10 cellular contexts compared by ENCODE assay signal in genomic region chr4:36303430-36304137, GRCh38. TPM values are rescaled to one million over a fixed set of nuclear protein-coding genes. Genes with fewer than 3 reads are reported as not detected.
DNase-seq lines count a peak whose midpoint lies in the region; ATAC-seq and TF ChIP-seq lines count a peak whose summit lies in the region.
"Had no signal": no experiment of that assay in that cellular context is flagged by ENCODE, and none has a peak within 500 bp of the region (broad histone marks: within the 10 kb centered on the region; RNA-seq: fewer than 3 reads in every experiment).

No MANE protein-coding gene starts in this region.

- H3K27ac ChIP-seq in GM23338 (ENCODE audit: low read depth) = no peak overlapping the region
- H3K27ac ChIP-seq: prostate gland had no signal

- no peaks in the 10 kb centered on the region for H3K36me3 ChIP-seq in GM23338 (ENCODE audit: insufficient read depth)
- H3K36me3 ChIP-seq: prostate gland had no signal

- H3K79me2 ChIP-seq in GM23338 (replicated peaks; ENCODE audit: insufficient read depth) = no peaks in the 10 kb centered on the region

- H3K4me2 ChIP-seq in GM23338 = no peak overlapping the region

- peaks cover 2% of the 10 kb centered on the region for H3K9me3 Mint-ChIP-seq in activated T-cell treated with anti-CD3 and anti-CD28 coated beads, Interleukin-2, amount 50 U/mL, for 24 hours
- peaks cover 6% of the 10 kb centered on the region for H3K9me3 Mint-ChIP-seq in stimulated activated effector memory CD8-positive, alpha-beta T cell treated with anti-CD3 and anti-CD28 coated beads, Interleukin-12 subunit alpha, Interleukin-12 subunit beta, amount 100 ng/mL, for 72 hours
- H3K9me3 Mint-ChIP-seq in GM23338 = no peaks in the 10 kb centered on the region

- H3K27me3 Mint-ChIP-seq in activated T-cell treated with anti-CD3 and anti-CD28 coated beads, Interleukin-2, amount 50 U/mL, for 24 hours = no peaks in the 10 kb centered on the region
- H3K27me3 Mint-ChIP-seq in GM23338 (ENCODE audit: insufficient read depth, low read depth, poor library complexity) = no peaks in the 10 kb centered on the region

- TF ChIP-seq POLR2A in NB4 (IDR thresholded peaks at IDR 0.05; ENCODE audit: extremely low read depth, insufficient read length) = no peak

- no peaks in the 10 kb centered on the region for H3F3A ChIP-seq in GM23338 (replicated peaks; ENCODE audit: low read depth)

- no peak overlapping the region for H2AFZ ChIP-seq in GM23338

- H3K36me3 Mint-ChIP-seq in activated T-cell treated with anti-CD3 and anti-CD28 coated beads, Interleukin-2, amount 50 U/mL, for 24 hours (ENCODE audit: low read depth) = no peaks in the 10 kb centered on the region
- H3K36me3 Mint-ChIP-seq in stimulated activated effector memory CD8-positive, alpha-beta T cell treated with anti-CD3 and anti-CD28 coated beads, Interleukin-12 subunit alpha, Interleukin-12 subunit beta, amount 100 ng/mL, for 72 hours = peaks cover 6% of the 10 kb centered on the region
- H3K36me3 Mint-ChIP-seq in GM23338 (ENCODE audit: low read depth) = no peaks in the 10 kb centered on the region

- H3K4me3 ChIP-seq in NB4 (ENCODE audit: low read depth, low read length) (no peak overlapping the region), GM23338 (no peak overlapping the region)
- H3K4me3 ChIP-seq: prostate gland had no signal

- ATAC-seq in HG02852 (IDR thresholded peaks at IDR 0.05; ENCODE audit: unreplicated experiment) = peak; percentile 69
- ATAC-seq in stimulated activated effector memory CD8-positive, alpha-beta T cell treated with anti-CD3 and anti-CD28 coated beads, Interleukin-12 subunit alpha, Interleukin-12 subunit beta, amount 100 ng/mL, for 72 hours = peak; percentile 97
- no peak for ATAC-seq in GM23338
- no peak for ATAC-seq in GM21526 (IDR thresholded peaks at IDR 0.05; ENCODE audit: low FRiP score, unreplicated experiment)

- no peaks in the 10 kb centered on the region for H3K9me2 ChIP-seq in GM23338 (ENCODE audit: insufficient read depth)

- no peak for DNase-seq in activated T-cell treated with anti-CD3 and anti-CD28 coated beads, Interleukin-2, amount 50 U/mL, for 24 hours
- DNase-seq in activated T-cell treated with anti-CD3 and anti-CD28 coated beads, Interleukin-2, amount 50 U/mL, for 1 hour = no peak
- peak; percentile 74 for DNase-seq in NB4 (ENCODE audit: low read depth)
- DNase-seq in stimulated activated effector memory CD8-positive, alpha-beta T cell treated with anti-CD3 and anti-CD28 coated beads, Interleukin-12 subunit alpha, Interleukin-12 subunit beta, amount 100 ng/mL, for 72 hours (ENCODE audit: low spot score in 2 of 2) = no peak
- DNase-seq in GM23338 (ENCODE audit: low spot score) = no peak
- DNase-seq in stimulated activated CD8-positive, alpha-beta memory T cell treated with anti-CD3 and anti-CD28 coated beads, Interleukin-4, amount 100 ng/mL, for 48 hours = no peak
- DNase-seq: RPMI8226 had no signal

- H3K4me1 Mint-ChIP-seq in activated T-cell treated with anti-CD3 and anti-CD28 coated beads, Interleukin-2, amount 50 U/mL, for 24 hours (ENCODE audit: low read depth) = peaks cover 17% of the 10 kb centered on the region
- peaks cover 25% of the 10 kb centered on the region for H3K4me1 Mint-ChIP-seq in stimulated activated effector memory CD8-positive, alpha-beta T cell treated with anti-CD3 and anti-CD28 coated beads, Interleukin-12 subunit alpha, Interleukin-12 subunit beta, amount 100 ng/mL, for 72 hours
- no peaks in the 10 kb centered on the region for H3K4me1 Mint-ChIP-seq in GM23338

- H3K27me3 ChIP-seq in GM23338 (ENCODE audit: insufficient read depth) = no peaks in the 10 kb centered on the region

- TF ChIP-seq CTCF in NB4 (IDR thresholded peaks at IDR 0.05; ENCODE audit: low read depth, low read length) (no peak), GM23338 (conservative IDR thresholded peaks at IDR 0.05; ENCODE audit: low read depth in 2 of 2) (no peak)

- H4K20me1 ChIP-seq in GM23338 (replicated peaks; ENCODE audit: insufficient read depth) = no peaks in the 10 kb centered on the region

- no peaks in the 10 kb centered on the region for H3K4me1 ChIP-seq in GM23338 (ENCODE audit: insufficient read depth)
- H3K4me1 ChIP-seq: prostate gland had no signal

- H3K27ac Mint-ChIP-seq in activated T-cell treated with anti-CD3 and anti-CD28 coated beads, Interleukin-2, amount 50 U/mL, for 24 hours = peak overlapping the region; percentile 84
- peak overlapping the region; percentile 43 for H3K27ac Mint-ChIP-seq in stimulated activated effector memory CD8-positive, alpha-beta T cell treated with anti-CD3 and anti-CD28 coated beads, Interleukin-12 subunit alpha, Interleukin-12 subunit beta, amount 100 ng/mL, for 72 hours
- H3K27ac Mint-ChIP-seq in GM23338 = no peak overlapping the region

- H3K4me3 Mint-ChIP-seq in activated T-cell treated with anti-CD3 and anti-CD28 coated beads, Interleukin-2, amount 50 U/mL, for 24 hours = no peak overlapping the region
- no peak overlapping the region for H3K4me3 Mint-ChIP-seq in stimulated activated effector memory CD8-positive, alpha-beta T cell treated with anti-CD3 and anti-CD28 coated beads, Interleukin-12 subunit alpha, Interleukin-12 subunit beta, amount 100 ng/mL, for 72 hours
- H3K4me3 Mint-ChIP-seq in GM23338 = no peak overlapping the region

TF ChIP-seq in GM23338, 12 proteins besides CTCF, POLR2A, EP300 and RAD21:
- no peak for TF ChIP-seq EZH2phosphoT487 (IDR thresholded peaks at IDR 0.05; ENCODE audit: unreplicated experiment)
- no peak for TF ChIP-seq EZH2 (IDR thresholded peaks at IDR 0.05; ENCODE audit: low read depth, unreplicated experiment)
- TF ChIP-seq, protein P1, sequence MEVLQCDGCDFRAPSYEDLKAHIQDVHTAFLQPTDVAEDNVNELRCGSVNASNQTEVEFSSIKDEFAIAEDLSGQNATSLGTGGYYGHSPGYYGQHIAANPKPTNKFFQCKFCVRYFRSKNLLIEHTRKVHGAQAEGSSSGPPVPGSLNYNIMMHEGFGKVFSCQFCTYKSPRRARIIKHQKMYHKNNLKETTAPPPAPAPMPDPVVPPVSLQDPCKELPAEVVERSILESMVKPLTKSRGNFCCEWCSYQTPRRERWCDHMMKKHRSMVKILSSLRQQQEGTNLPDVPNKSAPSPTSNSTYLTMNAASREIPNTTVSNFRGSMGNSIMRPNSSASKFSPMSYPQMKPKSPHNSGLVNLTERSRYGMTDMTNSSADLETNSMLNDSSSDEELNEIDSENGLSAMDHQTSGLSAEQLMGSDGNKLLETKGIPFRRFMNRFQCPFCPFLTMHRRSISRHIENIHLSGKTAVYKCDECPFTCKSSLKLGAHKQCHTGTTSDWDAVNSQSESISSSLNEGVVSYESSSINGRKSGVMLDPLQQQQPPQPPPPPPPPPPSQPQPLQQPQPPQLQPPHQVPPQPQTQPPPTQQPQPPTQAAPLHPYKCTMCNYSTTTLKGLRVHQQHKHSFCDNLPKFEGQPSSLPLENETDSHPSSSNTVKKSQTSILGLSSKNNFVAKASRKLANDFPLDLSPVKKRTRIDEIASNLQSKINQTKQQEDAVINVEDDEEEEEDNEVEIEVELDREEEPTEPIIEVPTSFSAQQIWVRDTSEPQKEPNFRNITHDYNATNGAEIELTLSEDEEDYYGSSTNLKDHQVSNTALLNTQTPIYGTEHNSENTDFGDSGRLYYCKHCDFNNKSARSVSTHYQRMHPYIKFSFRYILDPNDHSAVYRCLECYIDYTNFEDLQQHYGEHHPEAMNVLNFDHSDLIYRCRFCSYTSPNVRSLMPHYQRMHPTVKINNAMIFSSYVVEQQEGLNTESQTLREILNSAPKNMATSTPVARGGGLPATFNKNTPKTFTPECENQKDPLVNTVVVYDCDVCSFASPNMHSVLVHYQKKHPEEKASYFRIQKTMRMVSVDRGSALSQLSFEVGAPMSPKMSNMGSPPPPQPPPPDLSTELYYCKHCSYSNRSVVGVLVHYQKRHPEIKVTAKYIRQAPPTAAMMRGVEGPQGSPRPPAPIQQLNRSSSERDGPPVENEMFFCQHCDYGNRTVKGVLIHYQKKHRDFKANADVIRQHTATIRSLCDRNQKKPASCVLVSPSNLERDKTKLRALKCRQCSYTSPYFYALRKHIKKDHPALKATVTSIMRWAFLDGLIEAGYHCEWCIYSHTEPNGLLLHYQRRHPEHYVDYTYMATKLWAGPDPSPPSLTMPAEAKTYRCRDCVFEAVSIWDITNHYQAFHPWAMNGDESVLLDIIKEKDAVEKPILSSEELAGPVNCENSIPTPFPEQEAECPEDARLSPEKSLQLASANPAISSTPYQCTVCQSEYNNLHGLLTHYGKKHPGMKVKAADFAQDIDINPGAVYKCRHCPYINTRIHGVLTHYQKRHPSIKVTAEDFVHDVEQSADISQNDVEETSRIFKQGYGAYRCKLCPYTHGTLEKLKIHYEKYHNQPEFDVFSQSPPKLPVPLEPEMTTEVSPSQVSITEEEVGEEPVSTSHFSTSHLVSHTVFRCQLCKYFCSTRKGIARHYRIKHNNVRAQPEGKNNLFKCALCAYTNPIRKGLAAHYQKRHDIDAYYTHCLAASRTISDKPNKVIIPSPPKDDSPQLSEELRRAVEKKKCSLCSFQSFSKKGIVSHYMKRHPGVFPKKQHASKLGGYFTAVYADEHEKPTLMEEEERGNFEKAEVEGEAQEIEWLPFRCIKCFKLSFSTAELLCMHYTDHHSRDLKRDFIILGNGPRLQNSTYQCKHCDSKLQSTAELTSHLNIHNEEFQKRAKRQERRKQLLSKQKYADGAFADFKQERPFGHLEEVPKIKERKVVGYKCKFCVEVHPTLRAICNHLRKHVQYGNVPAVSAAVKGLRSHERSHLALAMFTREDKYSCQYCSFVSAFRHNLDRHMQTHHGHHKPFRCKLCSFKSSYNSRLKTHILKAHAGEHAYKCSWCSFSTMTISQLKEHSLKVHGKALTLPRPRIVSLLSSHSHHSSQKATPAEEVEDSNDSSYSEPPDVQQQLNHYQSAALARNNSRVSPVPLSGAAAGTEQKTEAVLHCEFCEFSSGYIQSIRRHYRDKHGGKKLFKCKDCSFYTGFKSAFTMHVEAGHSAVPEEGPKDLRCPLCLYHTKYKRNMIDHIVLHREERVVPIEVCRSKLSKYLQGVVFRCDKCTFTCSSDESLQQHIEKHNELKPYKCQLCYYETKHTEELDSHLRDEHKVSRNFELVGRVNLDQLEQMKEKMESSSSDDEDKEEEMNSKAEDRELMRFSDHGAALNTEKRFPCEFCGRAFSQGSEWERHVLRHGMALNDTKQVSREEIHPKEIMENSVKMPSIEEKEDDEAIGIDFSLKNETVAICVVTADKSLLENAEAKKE (CRISPR knock-in tag; IDR thresholded peaks at IDR 0.05) = no peak
- no peak for TF ChIP-seq NANOG (IDR thresholded peaks at IDR 0.05; ENCODE audit: borderline replicate concordance)
- no peak for TF ChIP-seq POLR2AphosphoS5 (IDR thresholded peaks at IDR 0.05; ENCODE audit: low read depth)

RNA-seq across cellular contexts. Expression of gene DTHD1, which starts 22.2 kb away (rescaled TPM):
- total RNA-seq in GM23338 (2014; rRNA removed; shearing (Covaris generic)) = not detected in 2 replicates
- polyA plus RNA-seq in GM23338 (2016; fragmentation: Nextera tagmentation; extraction: Ambion mirVana) = not detected in 2 replicates

RNA-seq across cellular contexts. Expression of gene ARAP2, which starts 59.3 kb away (rescaled TPM):
- total RNA-seq in GM23338 (2014; rRNA removed; shearing (Covaris generic)) = 0.39 and 4.8 TPM in 2 replicates
- polyA plus RNA-seq in GM23338 (2016; fragmentation: Nextera tagmentation; extraction: Ambion mirVana) = 0.21 and 0.92 TPM in 2 replicates

Comparison
In these comparisons a context has a peak if more than half of its experiments do, and no peak if none do; other contexts are left out.
1. ATAC-seq: peak in HG02852 (single experiment) and stimulated activated effector memory CD8-positive, alpha-beta T cell treated with anti-CD3 and anti-CD28 coated beads, Interleukin-12 subunit alpha, Interleukin-12 subunit beta, amount 100 ng/mL, for 72 hours (single experiment); none in GM23338 (single experiment) and GM21526 (single experiment).